ENCODE assay signal across 11 cellular contexts in genomic region chr15:63593705-63594671, GRCh38. TPM values are rescaled to one million over a fixed set of nuclear protein-coding genes. Genes with fewer than 3 reads are reported as not detected.
A peak's percentile ranks its signal among the peaks of the same experiment; 100 is the strongest.
DNase-seq lines count a peak whose midpoint lies in the region; ATAC-seq and TF ChIP-seq lines count a peak whose summit lies in the region.
"Had no signal": no experiment of that assay in that cellular context is flagged by ENCODE, and none has a peak within 500 bp of the region (broad histone marks: within the 10 kb centered on the region; RNA-seq: fewer than 3 reads in every experiment).

No MANE protein-coding gene starts in this region.

- no peaks in the 10 kb centered on the region for H3K27me3 Mint-ChIP-seq in activated naive CD8-positive, alpha-beta T cell
- no peaks in the 10 kb centered on the region for H3K27me3 Mint-ChIP-seq in neural crest cell (ENCODE audit: low read depth)

- H3K4me3 ChIP-seq in thoracic aorta: no peak overlapping the region
- H3K4me3 ChIP-seq: smooth muscle cell, thyroid gland had no signal

- H3K4me1 Mint-ChIP-seq in activated naive CD8-positive, alpha-beta T cell (ENCODE audit: low read depth): peaks cover 70% of the 10 kb centered on the region
- peaks cover 22% of the 10 kb centered on the region for H3K4me1 Mint-ChIP-seq in neural crest cell

- H3K9me3 Mint-ChIP-seq in activated naive CD8-positive, alpha-beta T cell (ENCODE audit: low read depth): no peaks in the 10 kb centered on the region
- no peaks in the 10 kb centered on the region for H3K9me3 Mint-ChIP-seq in neural crest cell

- peak overlapping the region; percentile 22 to 83 for H3K27ac ChIP-seq in thoracic aorta
- H3K27ac ChIP-seq: thyroid gland had no signal

- peak; percentile 51 for DNase-seq in activated naive CD4-positive, alpha-beta T cell treated with Interleukin-2 at 50 U/mL for 16 hours
- no peak for DNase-seq in activated naive CD4-positive, alpha-beta T cell (lab: John Stamatoyannopoulos, UW)
- DNase-seq in neural crest cell (ENCODE audit: low read depth, low spot score): no peak
- no peak for DNase-seq in thoracic aorta (ENCODE audit: low spot score)
- DNase-seq in hippocampal formation (lab: John Stamatoyannopoulos, UW): no peak
- no peak for DNase-seq in NCI-H748 treated with DMSO at 0.1 percent for 48 hours (lab: John Stamatoyannopoulos, UW)
- DNase-seq: NCI-H510A treated with DMSO at 0.1 percent for 48 hours, thyroid gland had no signal

- H3K9me3 ChIP-seq in thoracic aorta: no peaks in the 10 kb centered on the region
- H3K9me3 ChIP-seq: thyroid gland had no signal

- peaks cover 19 to 47% of the 10 kb centered on the region in 2 donors for H3K4me1 ChIP-seq in thoracic aorta (ENCODE audit: control insufficient read depth in 1 of 2, low read depth in 2 of 2)

- TF ChIP-seq CTCF in neural crest cell (conservative IDR thresholded peaks at IDR 0.05) (no peak), thoracic aorta (IDR thresholded peaks at IDR 0.05) (no peak)

- H3K27ac Mint-ChIP-seq in activated naive CD8-positive, alpha-beta T cell: peak overlapping the region; percentile 52
- peak overlapping the region; percentile 44 for H3K27ac Mint-ChIP-seq in neural crest cell (ENCODE audit: unreplicated experiment)

- peaks cover 18% of the 10 kb centered on the region for H3K36me3 Mint-ChIP-seq in activated naive CD8-positive, alpha-beta T cell
- H3K36me3 Mint-ChIP-seq in neural crest cell (ENCODE audit: low read depth): peaks cover 19% of the 10 kb centered on the region

- no peak for ATAC-seq in thoracic aorta (ENCODE audit: insufficient number of reproducible peaks, low FRiP score, low read depth)
- no peak for ATAC-seq in GM21786 (IDR thresholded peaks at IDR 0.05; ENCODE audit: unreplicated experiment)

- H3K27me3 ChIP-seq in thoracic aorta (replicated peaks; ENCODE audit: insufficient read depth): no peaks in the 10 kb centered on the region
- H3K27me3 ChIP-seq: thyroid gland had no signal

- no peak overlapping the region for H3K4me3 Mint-ChIP-seq in activated naive CD8-positive, alpha-beta T cell
- no peak overlapping the region for H3K4me3 Mint-ChIP-seq in neural crest cell

- H3K36me3 ChIP-seq in thoracic aorta: peaks cover 18% of the 10 kb centered on the region

RNA-seq across cellular contexts. Expression of gene FBXL22, which starts 3.2 kb away (rescaled TPM):
- total RNA-seq in neural crest cell (0.93 and 1.0 TPM in 2 replicates), thoracic aorta (10 to 100 TPM; 21.2 to 62.1 TPM)
- total RNA-seq: smooth muscle cell had no signal

Comparison
In these comparisons a context has a peak if more than half of its experiments do, and no peak if none do; other contexts are left out.
1. RNA of gene FBXL22, which starts 3.2 kb away (total RNA-seq): 21.2 to 62.1 TPM in thoracic aorta; 0.93 to 1.0 TPM in neural crest cell; every median in the first group is over 10 times any median in the second.